In genomic region chr14:68784995-68785816, GRCh38 we compare ENCODE assay signal across 8 cellular contexts. TPM values are rescaled to one million over a fixed set of nuclear protein-coding genes. Genes with fewer than 3 reads are reported as not detected.
DNase-seq lines count a peak whose midpoint lies in the region; ATAC-seq, FAIRE-seq and TF ChIP-seq lines count a peak whose summit lies in the region.

No MANE protein-coding gene starts in this region.

- H4K20me1 ChIP-seq in Karpas-422 (ENCODE audit: insufficient read depth, low read depth, low read length): peaks cover 26% of the 10 kb centered on the region; the same call in 1 of the 2 replicates

- peaks cover 30% of the 10 kb centered on the region for H3K36me3 Mint-ChIP-seq in T-helper 1 cell treated with Interleukin-12 subunit alpha and Interleukin-12 subunit beta and Interleukin-4 antibody, amounts not matched to agents 30 μg/mL and 1 μg/mL, for 36 hours (ENCODE audit: low read depth)

- H3K27ac Mint-ChIP-seq in T-helper 1 cell treated with Interleukin-12 subunit alpha and Interleukin-12 subunit beta and Interleukin-4 antibody, amounts not matched to agents 30 μg/mL and 1 μg/mL, for 36 hours: peak overlapping the region; percentile 88

- ATAC-seq in left lobe of liver: no peak
- no peak for ATAC-seq in GM21786 (IDR thresholded peaks at IDR 0.05; ENCODE audit: unreplicated experiment)

- H2AFZ ChIP-seq in Karpas-422 (ENCODE audit: low read length): no peak overlapping the region

- H3K4me1 Mint-ChIP-seq in T-helper 1 cell treated with Interleukin-12 subunit alpha and Interleukin-12 subunit beta and Interleukin-4 antibody, amounts not matched to agents 30 μg/mL and 1 μg/mL, for 36 hours (ENCODE audit: low read depth): peaks cover 73% of the 10 kb centered on the region

- no peak overlapping the region for H3K4me2 ChIP-seq in Karpas-422 (ENCODE audit: low read depth, low read length, poor library complexity, severe bottlenecking)

- intact Hi-C loops in tibial artery (cut with DNase I; ENCODE audit: low total_unique reads): loop anchor here (5.0 to 10.0 kb wide), 3 partner anchors 160 to 840 kb away; no protein-coding TSS in a partner anchor

- in situ Hi-C loops in astrocyte of the spinal cord (cut with HindIII; ENCODE audit: low sequenced_read_pairs): no loop called here

- H3K9me3 Mint-ChIP-seq in T-helper 1 cell treated with Interleukin-12 subunit alpha and Interleukin-12 subunit beta and Interleukin-4 antibody, amounts not matched to agents 30 μg/mL and 1 μg/mL, for 36 hours: no peaks in the 10 kb centered on the region

- no peak for FAIRE-seq in GM19239 (lab: Jason Lieb, UNC)

- DNase-seq in T-helper 1 cell (no peak), astrocyte of the spinal cord (ENCODE audit: low read depth, low spot score) (peak; percentile 72), left lobe of liver (ENCODE audit: low spot score) (peak; percentile 59), tibial artery (no peak), GM19239 (ENCODE audit: insufficient read length, low spot score) (no peak), Karpas-422 (no peak)

- no peaks in the 10 kb centered on the region for H3K9me3 ChIP-seq in tibial artery
- no peaks in the 10 kb centered on the region for H3K9me3 ChIP-seq in Karpas-422 (ENCODE audit: low read length)

- H3K4me1 ChIP-seq in tibial artery (peaks cover 0 to 62% (median 42%) of the 10 kb centered on the region in 4 donors), Karpas-422 (ENCODE audit: low read length) (peaks cover 17% of the 10 kb centered on the region)

- TF ChIP-seq CTCF in astrocyte of the spinal cord (IDR thresholded peaks at IDR 0.05; ENCODE audit: low read depth, low read length) (no peak), tibial artery (IDR thresholded peaks at IDR 0.05) (no peak)

- H3K27ac ChIP-seq in tibial artery: peak overlapping the region; percentile 96 to 100
- no peak overlapping the region for H3K27ac ChIP-seq in Karpas-422 (ENCODE audit: low read length)

- H3K27me3 Mint-ChIP-seq in T-helper 1 cell treated with Interleukin-12 subunit alpha and Interleukin-12 subunit beta and Interleukin-4 antibody, amounts not matched to agents 30 μg/mL and 1 μg/mL, for 36 hours (ENCODE audit: low read depth): no peaks in the 10 kb centered on the region

- H3K36me3 ChIP-seq in tibial artery (peaks cover 19 to 35% (median 33%) of the 10 kb centered on the region in 3 donors), Karpas-422 (ENCODE audit: insufficient read depth, low read length) (peaks cover 25% of the 10 kb centered on the region)

- H3K27me3 ChIP-seq in tibial artery (no peaks in the 10 kb centered on the region), Karpas-422 (ENCODE audit: low read length) (no peaks in the 10 kb centered on the region)

- no peak overlapping the region for H3K4me3 ChIP-seq in astrocyte of the spinal cord (ENCODE audit: low read depth, low read length)
- H3K4me3 ChIP-seq in tibial artery: no peak overlapping the region
- no peak overlapping the region for H3K4me3 ChIP-seq in Karpas-422 (ENCODE audit: low read length)

- no peak overlapping the region for H3K9ac ChIP-seq in Karpas-422 (ENCODE audit: low read length)

- H3K79me2 ChIP-seq in Karpas-422 (ENCODE audit: low read length): peaks cover 1% of the 10 kb centered on the region; the same call in 1 of the 2 replicates

- H3K4me3 Mint-ChIP-seq in T-helper 1 cell treated with Interleukin-12 subunit alpha and Interleukin-12 subunit beta and Interleukin-4 antibody, amounts not matched to agents 30 μg/mL and 1 μg/mL, for 36 hours: no peak overlapping the region

- no peaks in the 10 kb centered on the region for H3K9me2 ChIP-seq in Karpas-422 (replicated peaks; ENCODE audit: insufficient read depth, low read length)

RNA-seq across cellular contexts. Expression of gene ZFP36L1, which starts 7.7 kb away (rescaled TPM):
- 236 TPM for total RNA-seq in left lobe of liver
- 76.8 and 118 TPM in 2 replicates for total RNA-seq in Karpas-422 (2014; rRNA removed; shearing (Covaris generic); ENCODE audit: low replicate concordance)

Comparison
In these comparisons a context has a peak if more than half of its experiments do, and no peak if none do; other contexts are left out.
1. DNase-seq: peak in astrocyte of the spinal cord (single experiment) and left lobe of liver (single experiment); none in T-helper 1 cell (0 of 5), tibial artery (0 of 2), GM19239 (single experiment) and Karpas-422 (single experiment).